8 cellular contexts compared by ENCODE assay signal in the genomic region with DNA sequence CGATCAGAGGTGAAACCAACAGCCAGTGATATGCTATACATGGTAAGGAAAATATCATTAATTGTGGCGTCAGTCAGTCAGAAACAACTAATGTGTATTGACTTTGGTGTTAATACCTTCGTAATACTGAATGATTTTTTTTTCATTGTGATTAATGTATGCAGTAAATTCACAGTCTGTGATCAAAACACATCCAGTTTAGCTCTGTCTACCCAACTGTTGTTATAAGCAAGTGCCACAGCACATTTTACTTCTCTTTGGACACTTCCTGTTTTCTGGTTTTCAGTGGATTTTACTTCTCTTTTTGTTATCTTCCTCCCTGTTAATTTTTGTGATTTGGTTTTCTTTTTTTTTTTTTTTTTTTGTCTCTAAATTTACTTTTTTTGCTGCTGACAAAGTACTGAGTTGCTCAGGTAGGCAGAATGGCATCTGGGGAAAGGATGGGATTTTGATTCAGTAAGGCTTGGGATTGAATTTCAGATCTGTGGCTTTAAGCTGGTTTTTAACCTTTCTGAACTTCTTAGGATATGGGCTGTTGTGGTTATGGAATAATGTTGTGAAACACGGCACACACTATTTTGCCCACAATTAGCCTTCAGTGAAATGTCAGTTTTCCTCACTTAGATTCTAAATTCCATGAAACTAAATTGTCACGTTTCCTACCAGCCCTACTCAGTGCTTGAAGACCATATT. TPM values are rescaled to one million over a fixed set of nuclear protein-coding genes. Genes with fewer than 3 reads are reported as not detected.
DNase-seq lines count a peak whose midpoint lies in the region; ATAC-seq and TF ChIP-seq lines count a peak whose summit lies in the region.

No MANE protein-coding gene starts in this region.

- ATAC-seq in natural killer cell: peak; percentile 11 to 34 (median 14)

- peaks cover 0 to 2% of the 10 kb centered on the region in 2 donors for H3K9me3 Mint-ChIP-seq in natural killer cell

- H3K36me3 Mint-ChIP-seq in natural killer cell: no peaks in the 10 kb centered on the region

- intact Hi-C loops in natural killer cell (cut with micrococcal nuclease): loop anchor here (2.0 to 5.0 kb wide), 2 partner anchors 44 to 550 kb away; a partner anchor contains a TSS

- no peaks in the 10 kb centered on the region for H3K9me3 ChIP-seq in HEK293 (ENCODE audit: control insufficient read depth, insufficient read depth, low read depth, low read length)

- TF ChIP-seq CTCF in GM12865 (IDR thresholded peaks at IDR 0.05; ENCODE audit: insufficient read depth, low read depth, low read length, missing control alignments): no peak
- TF ChIP-seq CTCF in HEK293 (tag by site-specific recombination; IDR thresholded peaks at IDR 0.05): no peak
- no peak for TF ChIP-seq CTCF in cardiac fibroblast (IDR thresholded peaks at IDR 0.05; ENCODE audit: low read depth, low read length)
- no peak for TF ChIP-seq CTCF in natural killer cell (IDR thresholded peaks at IDR 0.05)

- H3K4me3 ChIP-seq in GM12865 (ENCODE audit: low read depth, low read length) (peak overlapping the region; percentile 85), HEK293 (ENCODE audit: low read depth, low read length) (peak overlapping the region; percentile 13), cardiac fibroblast (replicated peaks in 1 of 2; ENCODE audit: low read depth in 2 of 2, low read length in 2 of 2) (peak overlapping the region; percentile 43 to 67)

- H3K4me1 ChIP-seq in HEK293 (ENCODE audit: control insufficient read depth, insufficient read depth, low read length): 0 out of 2 replicates have a peak, but pooled peaks cover 5% of the 10 kb centered on the region

- peak overlapping the region; percentile 95 to 100 for H3K27ac Mint-ChIP-seq in natural killer cell

- CTCF ChIA-PET in HEK293 (lab: Yijun Ruan, JAX): interaction anchor here (0.6 to 0.7 kb wide), 2 partner anchors 152 to 976 kb away, joined by 4 to 6 read pairs; no protein-coding TSS in a partner anchor

- H3K4me1 Mint-ChIP-seq in natural killer cell: peaks cover 70 to 78% of the 10 kb centered on the region in 2 donors

- DNase-seq in GM12865 (ENCODE audit: low read depth) (peak; percentile 33), MV-4-11 (lab: John Stamatoyannopoulos, UW) (peak; percentile 88), cardiac fibroblast (ENCODE audit: low read depth in 2 of 2) (peak; percentile 32 to 48), natural killer cell (no peak), DMS114 treated with DMSO at 0.1 percent for 48 hours (lab: John Stamatoyannopoulos, UW; ENCODE audit: unreplicated experiment) (no peak), cerebellar nuclear complex (lab: John Stamatoyannopoulos, UW) (no peak)
- DNase-seq in stimulated activated CD4-positive, alpha-beta T cell treated with anti-CD3 and anti-CD28 coated beads, Interleukin-2, amount 100 ng/mL, for 24 hours: no peak

- H3K36me3 ChIP-seq in HEK293 (ENCODE audit: control insufficient read depth in 2 of 2, insufficient read depth in 1 of 2, low read length in 2 of 2): no peaks in the 10 kb centered on the region

- peaks cover 0 to 3% of the 10 kb centered on the region in 2 donors for H3K27me3 Mint-ChIP-seq in natural killer cell (ENCODE audit: low read depth in 2 of 2)

- H3K27ac ChIP-seq in HEK293 (ENCODE audit: extremely low read depth, low read depth, low read length): no peak overlapping the region

- POLR2A ChIA-PET in HEK293 (lab: Yijun Ruan, JAX): interaction anchor here (0.7 to 0.8 kb wide), 2 partner anchors 90 to 447 kb away, joined by 3 read pairs; a partner anchor contains a TSS

- peak overlapping the region; percentile 87 for H3K4me3 Mint-ChIP-seq in natural killer cell

TF ChIP-seq in HEK293, 187 proteins besides CTCF, POLR2A, EP300 and RAD21:
- TF ChIP-seq ZNF416 (tag by site-specific recombination; IDR thresholded peaks at IDR 0.05) (no peak), KLF8 (tag by site-specific recombination; IDR thresholded peaks at IDR 0.05) (no peak), ZNF404 (tag by site-specific recombination; IDR thresholded peaks at IDR 0.05) (no peak), ZNF394 (tag by site-specific recombination; IDR thresholded peaks at IDR 0.05; ENCODE audit: borderline replicate concordance) (no peak), ZNF747 (tag by site-specific recombination; IDR thresholded peaks at IDR 0.05) (no peak), ZNF776 (tag by site-specific recombination; IDR thresholded peaks at IDR 0.05; ENCODE audit: borderline replicate concordance) (no peak)
- TF ChIP-seq, protein P1, sequence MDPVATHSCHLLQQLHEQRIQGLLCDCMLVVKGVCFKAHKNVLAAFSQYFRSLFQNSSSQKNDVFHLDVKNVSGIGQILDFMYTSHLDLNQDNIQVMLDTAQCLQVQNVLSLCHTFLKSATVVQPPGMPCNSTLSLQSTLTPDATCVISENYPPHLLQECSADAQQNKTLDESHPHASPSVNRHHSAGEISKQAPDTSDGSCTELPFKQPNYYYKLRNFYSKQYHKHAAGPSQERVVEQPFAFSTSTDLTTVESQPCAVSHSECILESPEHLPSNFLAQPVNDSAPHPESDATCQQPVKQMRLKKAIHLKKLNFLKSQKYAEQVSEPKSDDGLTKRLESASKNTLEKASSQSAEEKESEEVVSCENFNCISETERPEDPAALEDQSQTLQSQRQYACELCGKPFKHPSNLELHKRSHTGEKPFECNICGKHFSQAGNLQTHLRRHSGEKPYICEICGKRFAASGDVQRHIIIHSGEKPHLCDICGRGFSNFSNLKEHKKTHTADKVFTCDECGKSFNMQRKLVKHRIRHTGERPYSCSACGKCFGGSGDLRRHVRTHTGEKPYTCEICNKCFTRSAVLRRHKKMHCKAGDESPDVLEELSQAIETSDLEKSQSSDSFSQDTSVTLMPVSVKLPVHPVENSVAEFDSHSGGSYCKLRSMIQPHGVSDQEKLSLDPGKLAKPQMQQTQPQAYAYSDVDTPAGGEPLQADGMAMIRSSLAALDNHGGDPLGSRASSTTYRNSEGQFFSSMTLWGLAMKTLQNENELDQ (tag by site-specific recombination; IDR thresholded peaks at IDR 0.05; ENCODE audit: low read depth): no peak
- TF ChIP-seq, protein P2, sequence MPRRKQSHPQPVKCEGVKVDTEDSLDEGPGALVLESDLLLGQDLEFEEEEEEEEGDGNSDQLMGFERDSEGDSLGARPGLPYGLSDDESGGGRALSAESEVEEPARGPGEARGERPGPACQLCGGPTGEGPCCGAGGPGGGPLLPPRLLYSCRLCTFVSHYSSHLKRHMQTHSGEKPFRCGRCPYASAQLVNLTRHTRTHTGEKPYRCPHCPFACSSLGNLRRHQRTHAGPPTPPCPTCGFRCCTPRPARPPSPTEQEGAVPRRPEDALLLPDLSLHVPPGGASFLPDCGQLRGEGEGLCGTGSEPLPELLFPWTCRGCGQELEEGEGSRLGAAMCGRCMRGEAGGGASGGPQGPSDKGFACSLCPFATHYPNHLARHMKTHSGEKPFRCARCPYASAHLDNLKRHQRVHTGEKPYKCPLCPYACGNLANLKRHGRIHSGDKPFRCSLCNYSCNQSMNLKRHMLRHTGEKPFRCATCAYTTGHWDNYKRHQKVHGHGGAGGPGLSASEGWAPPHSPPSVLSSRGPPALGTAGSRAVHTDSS (tag by site-specific recombination; IDR thresholded peaks at IDR 0.05): no peak

RNA-seq across cellular contexts. Expression of a gene that starts 0.6 kb away (rescaled TPM):
- total RNA-seq in natural killer cell: 100 to 1,000 TPM; 106 to 120 (median 115) TPM

RNA-seq across cellular contexts. Expression of a gene that starts 30.2 kb away (rescaled TPM):
- 100 to 1,000 TPM; 101 to 112 (median 106) TPM for total RNA-seq in natural killer cell

Comparison
In these comparisons a context has a peak if more than half of its experiments do, and no peak if none do; other contexts are left out.
1. DNase-seq: peak in GM12865 (single experiment), MV-4-11 (single experiment) and cardiac fibroblast (2 of 2); none in natural killer cell (single experiment), stimulated activated CD4-positive, alpha-beta T cell treated with anti-CD3 and anti-CD28 coated beads, Interleukin-2, amount 100 ng/mL, for 24 hours (0 of 2), DMS114 treated with DMSO at 0.1 percent for 48 hours (single experiment) and cerebellar nuclear complex (0 of 2).
2. H3K4me3 ChIP-seq: peak in every context shown above with its lines; median percentile 85 in GM12865; 55 in cardiac fibroblast; 13 in HEK293.